Comparison of ENCODE assay signal across 25 cellular contexts in genomic region chr10:24551161-24551560, GRCh38.
A peak's percentile ranks its signal among the peaks of the same experiment; 100 is the strongest.
DNase-seq lines count a peak whose midpoint lies in the region; ATAC-seq, FAIRE-seq and TF ChIP-seq lines count a peak whose summit lies in the region.
"Had no signal": no experiment of that assay in that cellular context is flagged by ENCODE, and none has a peak within 500 bp of the region (broad histone marks: within the 10 kb centered on the region; RNA-seq: fewer than 3 reads in every experiment).

No MANE protein-coding gene starts in this region.

- H3K36me3 Mint-ChIP-seq in mesothelial cell of epicardium (peaks cover 17% of the 10 kb centered on the region), type B pancreatic cell (peaks cover 15% of the 10 kb centered on the region), T-cell (no peaks in the 10 kb centered on the region)
- H3K36me3 Mint-ChIP-seq: CD4-positive, alpha-beta memory T cell had no signal

- peaks cover 14% of the 10 kb centered on the region for H3K4me1 ChIP-seq in PC-3 (ENCODE audit: insufficient read depth, low read length)
- H3K4me1 ChIP-seq in H1 (replicated peaks in 1 of 4; ENCODE audit: control insufficient read depth in 3 of 4, insufficient read depth in 4 of 4, low read length in 3 of 4), result peaks cover 6 to 11% (median 7%) of the 10 kb centered on the region in 4 experiments; a peak in 6 of 7 replicates
- no peaks in the 10 kb centered on the region for H3K4me1 ChIP-seq in lower lobe of right lung

- no peak overlapping the region for H3K23ac ChIP-seq in H1 (ENCODE audit: insufficient read length)

- H3K27ac ChIP-seq in PC-3 (ENCODE audit: low read length), result no peak overlapping the region
- H3K27ac ChIP-seq in H1 (ENCODE audit: low read depth, low read length), result no peak overlapping the region
- H3K27ac ChIP-seq in lower lobe of right lung, result no peak overlapping the region
- H3K27ac ChIP-seq: BLaER1, KMS-11 had no signal

- TF ChIP-seq CTCF in PC-3 (conservative IDR thresholded peaks at IDR 0.05; ENCODE audit: low read depth, low read length), result no peak
- no peak for TF ChIP-seq CTCF in H1 (IDR thresholded peaks at IDR 0.05; ENCODE audit: control extremely low read depth in 1 of 3, insufficient read depth in 1 of 3, low read depth in 1 of 3, low read length in 3 of 3)
- no peak for TF ChIP-seq CTCF in mesothelial cell of epicardium (IDR thresholded peaks at IDR 0.05; ENCODE audit: unreplicated experiment)
- no peak for TF ChIP-seq CTCF in type B pancreatic cell (conservative IDR thresholded peaks at IDR 0.05)
- no peak for TF ChIP-seq CTCF in lower lobe of right lung (IDR thresholded peaks at IDR 0.05)

- no peak overlapping the region for H2BK20ac ChIP-seq in H1 (ENCODE audit: low read length)

- H3K27me3 ChIP-seq in PC-3 (ENCODE audit: low read length) (no peaks in the 10 kb centered on the region), H1 (replicated peaks in 1 of 4; ENCODE audit: control insufficient read depth in 3 of 4, extremely low read depth in 1 of 4, insufficient read depth in 3 of 4, low read length in 3 of 4) (no peaks in the 10 kb centered on the region), lower lobe of right lung (ENCODE audit: low read depth) (no peaks in the 10 kb centered on the region)
- H3K27me3 ChIP-seq: BLaER1 had no signal

- H3K4me1 Mint-ChIP-seq in mesothelial cell of epicardium, result peaks cover 2% of the 10 kb centered on the region
- H3K4me1 Mint-ChIP-seq in type B pancreatic cell (ENCODE audit: unreplicated experiment), result peaks cover 11% of the 10 kb centered on the region
- no peaks in the 10 kb centered on the region for H3K4me1 Mint-ChIP-seq in T-cell

- H4K5ac ChIP-seq in H1 (ENCODE audit: insufficient read length, low read depth, low read length), result no peak overlapping the region

- H3K79me1 ChIP-seq in H1 (ENCODE audit: low read depth, low read length), result no peaks in the 10 kb centered on the region

- no peak overlapping the region for H4K8ac ChIP-seq in H1 (ENCODE audit: extremely low read depth, insufficient read depth, low read length)

- H3K79me2 ChIP-seq in PC-3 (ENCODE audit: low read length) (no peaks in the 10 kb centered on the region), H1 (ENCODE audit: control insufficient read depth in 1 of 2, insufficient read depth in 2 of 2, low read length in 2 of 2) (no peaks in the 10 kb centered on the region)

- no peak for TF ChIP-seq RAD21 in H1 (IDR thresholded peaks at IDR 0.05 in 1 of 2, conservative IDR thresholded peaks at IDR 0.05 in 1 of 2; ENCODE audit: low read depth in 2 of 2, low read length in 2 of 2)

- no peak overlapping the region for H3K4ac ChIP-seq in H1 (replicated peaks; ENCODE audit: insufficient read length, low read depth, low read length)

- 100% methylated on average over 2 of the region's 2 CpGs; no CpG with 5 or more reads in 1 of the 2 experiments for WGBS in H1 (ENCODE audit: extremely low coverage in 1 of 2, insufficient coverage in 1 of 2, insufficient read length in 1 of 2, insufficient replicate concordance in 2 of 2, low coverage in 1 of 2, low lambda C conversion rate in 2 of 2, missing lambda C conversion rate in 1 of 2), 2 experiments

- TF ChIP-seq POLR2A in H1 (IDR thresholded peaks at IDR 0.05; ENCODE audit: control extremely low read depth in 1 of 2, low read depth in 2 of 2, low read length in 2 of 2), result no peak

- H2BK15ac ChIP-seq in H1 (ENCODE audit: low read length), result no peak overlapping the region

- peak; percentile 30 for DNase-seq in PC-3
- no peak for DNase-seq in H1 (ENCODE audit: low read depth in 1 of 2, low spot score in 2 of 2)
- DNase-seq in mesothelial cell of epicardium (ENCODE audit: low spot score in 2 of 2, unreplicated experiment in 2 of 2), result no peak
- DNase-seq in type B pancreatic cell (ENCODE audit: extremely low spot score, unreplicated experiment), result no peak
- no peak for DNase-seq in lower lobe of right lung
- DNase-seq in activated effector memory CD4-positive, alpha-beta T cell treated with anti-CD3 and anti-CD28 coated beads, Interleukin-2, amount 50 U/mL, for 16 hours, result no peak
- no peak for DNase-seq in T-cell
- DNase-seq: ACHN; Caco-2; CD4-positive, alpha-beta memory T cell; DND-41; H9; HFFc6; IMR-90; NCI-H1105; NCI-H2081 treated with DMSO at 0.1 percent for 48 hours; NCI-H2171 treated with DMSO at 0.1 percent for 48 hours; NCI-H446; NCI-H526; Right ventricle myocardium superior had no signal

- H3K56ac ChIP-seq in H1 (replicated peaks; ENCODE audit: insufficient read length, low read depth, low read length), result no peak overlapping the region

- H3K9ac ChIP-seq in PC-3 (ENCODE audit: low read length) (no peak overlapping the region), H1 (replicated peaks in 1 of 4; ENCODE audit: extremely low read depth in 1 of 4, low read depth in 3 of 4, low read length in 3 of 4) (no peak overlapping the region)
- H3K9ac ChIP-seq: BLaER1, KMS-11 had no signal

- H4K20me1 ChIP-seq in PC-3 (ENCODE audit: low read length) (no peaks in the 10 kb centered on the region), H1 (replicated peaks in 1 of 2; ENCODE audit: control insufficient read depth in 1 of 2, insufficient read depth in 2 of 2, low read length in 2 of 2) (peaks cover 0 to 1% of the 10 kb centered on the region in 2 experiments)
- H4K20me1 ChIP-seq: BLaER1 had no signal

- CTCF ChIA-PET in PC-3 (lab: Charles Lee), result no interaction called here
- CTCF ChIA-PET in H1 (lab: Charles Lee; ENCODE audit: partially characterized antibody), result interaction anchor here (0.6 to 2.5 kb wide), 3 partner anchors 32 to 557 kb away, joined by 4 to 16 read pairs (median 6); no protein-coding TSS in a partner anchor
- CTCF ChIA-PET in T-cell (lab: Charles Lee), result no interaction called here

- intact Hi-C loops in PC-3 (cut with micrococcal nuclease) (no loop called here), lower lobe of right lung (cut with DNase I) (no loop called here)

- no peak overlapping the region for H2BK12ac ChIP-seq in H1 (ENCODE audit: low read depth, low read length)

- no peak overlapping the region for H2BK5ac ChIP-seq in H1 (ENCODE audit: low read depth, low read length)

- no peak overlapping the region for H2BK120ac ChIP-seq in H1 (replicated peaks; ENCODE audit: low read depth, low read length)

- H4K91ac ChIP-seq in H1 (replicated peaks; ENCODE audit: insufficient read length, low read length), result no peak overlapping the region

- BruUV-seq in PC-3 (replicated peaks; lab: Mats Ljungman, UMichigan), result no TSS peak

- no peak for FAIRE-seq in H1 (lab: Jason Lieb, UNC)
- FAIRE-seq: GM12878, HTR-8/SVneo, RCC 7860 had no signal

- 0 out of 2 replicates have a peak overlapping the region, but pooled peaks have one; percentile 48 for H3K18ac ChIP-seq in H1 (ENCODE audit: extremely low read depth, low read length)

- H3K4me2 ChIP-seq in PC-3 (ENCODE audit: low read length) (no peak overlapping the region), H1 (ENCODE audit: insufficient read depth in 1 of 2, low read depth in 2 of 2, low read length in 2 of 2) (peak overlapping the region; percentile 2 to 27; a peak in 1 of 4 replicates)
- H3K4me2 ChIP-seq: BLaER1, KMS-11 had no signal

- H3K27ac Mint-ChIP-seq in mesothelial cell of epicardium (peak overlapping the region; percentile 34), type B pancreatic cell (peak overlapping the region; percentile 68), T-cell (no peak overlapping the region)
- H3K27ac Mint-ChIP-seq: CD4-positive, alpha-beta memory T cell; H9; HFFc6 had no signal

- no peak overlapping the region for H2AK5ac ChIP-seq in H1 (ENCODE audit: low read depth, low read length)

- H3K14ac ChIP-seq in H1 (ENCODE audit: insufficient read length), result no peak overlapping the region

- no peaks in the 10 kb centered on the region for H3K9me3 Mint-ChIP-seq in mesothelial cell of epicardium
- no peaks in the 10 kb centered on the region for H3K9me3 Mint-ChIP-seq in type B pancreatic cell
- H3K9me3 Mint-ChIP-seq in T-cell, result no peaks in the 10 kb centered on the region
- H3K9me3 Mint-ChIP-seq: CD4-positive, alpha-beta memory T cell; H9; HFFc6 had no signal

- no peaks in the 10 kb centered on the region for H3K9me2 ChIP-seq in PC-3 (replicated peaks; ENCODE audit: low read length)

- no peak overlapping the region for H2AFZ ChIP-seq in PC-3 (ENCODE audit: low read length)
- H2AFZ ChIP-seq in H1 (ENCODE audit: low read length), result no peak overlapping the region

- H3K4me3 Mint-ChIP-seq in mesothelial cell of epicardium (no peak overlapping the region), type B pancreatic cell (no peak overlapping the region), T-cell (no peak overlapping the region)
- H3K4me3 Mint-ChIP-seq: CD4-positive, alpha-beta memory T cell; H9; HFFc6 had no signal

- H3K23me2 ChIP-seq in H1 (ENCODE audit: low read depth, low read length), result 0 out of 2 replicates have a peak, but pooled peaks cover 2% of the 10 kb centered on the region

- H3K9me3 ChIP-seq in PC-3 (ENCODE audit: low read length), result no peaks in the 10 kb centered on the region
- H3K9me3 ChIP-seq in H1 (ENCODE audit: insufficient read depth in 2 of 2, low read depth in 1 of 2, low read length in 1 of 2), result no peaks in the 10 kb centered on the region
- no peaks in the 10 kb centered on the region for H3K9me3 ChIP-seq in lower lobe of right lung
- H3K9me3 ChIP-seq: BLaER1, Caco-2 had no signal

- H3K4me3 ChIP-seq in PC-3 (ENCODE audit: low read length) (no peak overlapping the region), H1 (ENCODE audit: extremely low read depth in 1 of 4, insufficient read depth in 2 of 4, low read depth in 3 of 4, low read length in 4 of 4) (no peak overlapping the region), lower lobe of right lung (no peak overlapping the region)
- H3K4me3 ChIP-seq: BLaER1, GM12878 had no signal

- H3K27me3 Mint-ChIP-seq in mesothelial cell of epicardium (ENCODE audit: low read depth), result peaks cover 6% of the 10 kb centered on the region
- H3K27me3 Mint-ChIP-seq in type B pancreatic cell, result no peaks in the 10 kb centered on the region
- peaks cover 0 to 5% of the 10 kb centered on the region in 2 donors for H3K27me3 Mint-ChIP-seq in T-cell

- no peak for TF ChIP-seq EP300 in H1 (IDR thresholded peaks at IDR 0.05; ENCODE audit: borderline replicate concordance in 1 of 2, low read depth in 2 of 2, low read length in 2 of 2)

- POLR2A ChIA-PET in PC-3 (lab: Charles Lee; ENCODE audit: unreplicated experiment), result no interaction called here
- POLR2A ChIA-PET in H1 (lab: Charles Lee; ENCODE audit: partially characterized antibody), result interaction anchor here (1.1 kb wide), 1 partner anchor 119 kb away, joined by 3 read pairs; no protein-coding TSS in a partner anchor
- POLR2A ChIA-PET in T-cell (lab: Charles Lee), result no interaction called here

- no peaks in the 10 kb centered on the region for H3F3A ChIP-seq in PC-3 (ENCODE audit: low read length, unreplicated experiment)

- H3K36me3 ChIP-seq in PC-3 (ENCODE audit: low read depth, low read length) (no peaks in the 10 kb centered on the region), H1 (ENCODE audit: control insufficient read depth in 2 of 4, insufficient read depth in 4 of 4, low read length in 3 of 4) (no peaks in the 10 kb centered on the region; a peak in 1 of 8 replicates), lower lobe of right lung (peaks cover 4% of the 10 kb centered on the region)
- H3K36me3 ChIP-seq: BLaER1 had no signal

- ATAC-seq in PC-3 (peak; percentile 73), lower lobe of right lung (no peak), T-cell (replicated peaks in 1 of 4) (no peak)
- ATAC-seq: GM12878 had no signal

TF ChIP-seq in H1, 55 proteins besides CTCF, POLR2A, EP300 and RAD21 (continues in another document):
- no peak for TF ChIP-seq SIX5 (IDR thresholded peaks at IDR 0.05; ENCODE audit: low read depth, low read length)

Comparison
In these comparisons a context has a peak if more than half of its experiments do, and no peak if none do; other contexts are left out.
1. H3K27ac Mint-ChIP-seq: peak in mesothelial cell of epicardium (single experiment) and type B pancreatic cell (single experiment); none in T-cell (0 of 2).